In genomic region chr1:47684518-47684917, GRCh38 we compare ENCODE assay signal across 17 cellular contexts.
DNase-seq lines count a peak whose midpoint lies in the region; ATAC-seq and TF ChIP-seq lines count a peak whose summit lies in the region.
"Had no signal": no experiment of that assay in that cellular context is flagged by ENCODE, and none has a peak within 500 bp of the region (broad histone marks: within the 10 kb centered on the region; RNA-seq: fewer than 3 reads in every experiment).

No MANE protein-coding gene starts in this region.

- H3K27me3 Mint-ChIP-seq in activated T-cell treated with anti-CD3 and anti-CD28 coated beads, Interleukin-2, amount 50 U/mL, for 24 hours: peaks cover 18% of the 10 kb centered on the region

- H3K9me3 ChIP-seq in right atrium auricular region (no peaks in the 10 kb centered on the region), sigmoid colon (no peaks in the 10 kb centered on the region), aorta (ENCODE audit: control insufficient read depth, low read length) (no peaks in the 10 kb centered on the region)

- H3K27me3 ChIP-seq in right atrium auricular region: no peaks in the 10 kb centered on the region
- peaks cover 0 to 9% (median 0%) of the 10 kb centered on the region in 3 donors for H3K27me3 ChIP-seq in sigmoid colon
- no peaks in the 10 kb centered on the region for H3K27me3 ChIP-seq in aorta (ENCODE audit: control insufficient read depth in 1 of 2, insufficient read depth in 2 of 2, low read length in 1 of 2)

- TF ChIP-seq EP300 in sigmoid colon (IDR thresholded peaks at IDR 0.05): no peak

- no peak for TF ChIP-seq POLR2A in sigmoid colon (IDR thresholded peaks at IDR 0.05)

- TF ChIP-seq CTCF in right atrium auricular region (IDR thresholded peaks at IDR 0.05) (no peak), sigmoid colon (IDR thresholded peaks at IDR 0.05) (no peak)

- H3K36me3 ChIP-seq in right atrium auricular region (no peaks in the 10 kb centered on the region), sigmoid colon (no peaks in the 10 kb centered on the region), aorta (ENCODE audit: control insufficient read depth in 1 of 2, insufficient read depth in 2 of 2, low read length in 1 of 2) (no peaks in the 10 kb centered on the region)

- no peaks in the 10 kb centered on the region for H3K36me3 Mint-ChIP-seq in activated T-cell treated with anti-CD3 and anti-CD28 coated beads, Interleukin-2, amount 50 U/mL, for 24 hours (ENCODE audit: low read depth)
- H3K36me3 Mint-ChIP-seq: CD8-positive, alpha-beta memory T cell had no signal

- WGBS in sigmoid colon, 2 donors: 54 to 80% methylated on average over 6 of the region's 6 CpGs
- WGBS in aorta, 2 donors: 63 to 65% methylated on average over 6 of the region's 6 CpGs

- DNase-seq in right atrium auricular region (ENCODE audit: low spot score) (peak; percentile 16), left ventricle myocardium superior (no peak), islet precursor cell (peak; percentile 32), sigmoid colon (peak; percentile 15), aorta (no peak), HPDE6-E6E7 (ENCODE audit: extremely low spot score) (no peak), LoVo (ENCODE audit: low spot score) (no peak)
- DNase-seq in activated T-cell treated with anti-CD3 and anti-CD28 coated beads, Interleukin-2, amount 50 U/mL, for 24 hours: no peak
- DNase-seq: CD8-positive, alpha-beta memory T cell; DMS79 treated with DMSO at 0.1 percent for 48 hours; H7; MV-4-11; NCI-H1417 treated with DMSO at 0.1 percent for 48 hours; NCI-H1930; NCI-H748 treated with DMSO at 0.1 percent for 48 hours; Right ventricle myocardium superior had no signal

- H3K27ac Mint-ChIP-seq in activated T-cell treated with anti-CD3 and anti-CD28 coated beads, Interleukin-2, amount 50 U/mL, for 24 hours: no peak overlapping the region
- H3K27ac Mint-ChIP-seq: CD8-positive, alpha-beta memory T cell had no signal

- no peaks in the 10 kb centered on the region for H3K4me1 Mint-ChIP-seq in activated T-cell treated with anti-CD3 and anti-CD28 coated beads, Interleukin-2, amount 50 U/mL, for 24 hours (ENCODE audit: low read depth)
- H3K4me1 Mint-ChIP-seq: CD8-positive, alpha-beta memory T cell had no signal

- no peak overlapping the region for H3K4me3 ChIP-seq in right atrium auricular region
- H3K4me3 ChIP-seq in sigmoid colon: no peak overlapping the region
- no peak overlapping the region for H3K4me3 ChIP-seq in aorta (ENCODE audit: low read length in 2 of 2)
- H3K4me3 ChIP-seq: K562 had no signal

- intact Hi-C loops in left ventricle myocardium superior (cut with micrococcal nuclease): no loop called here
- intact Hi-C loops in sigmoid colon (cut with DNase I): no loop called here
- intact Hi-C loops in aorta (cut with DNase I): no loop called here

- no peak for ATAC-seq in left ventricle myocardium superior
- no peak for ATAC-seq in aorta (ENCODE audit: low FRiP score)
- ATAC-seq: K562 had no signal

- H3K9me3 Mint-ChIP-seq in activated T-cell treated with anti-CD3 and anti-CD28 coated beads, Interleukin-2, amount 50 U/mL, for 24 hours: no peaks in the 10 kb centered on the region
- H3K9me3 Mint-ChIP-seq: CD8-positive, alpha-beta memory T cell had no signal

- H3K27ac ChIP-seq in right atrium auricular region (no peak overlapping the region), sigmoid colon (no peak overlapping the region), aorta (ENCODE audit: low read depth in 1 of 2, low read length in 2 of 2) (peak overlapping the region; percentile 38 to 79)

- H3K4me1 ChIP-seq in right atrium auricular region: no peaks in the 10 kb centered on the region
- H3K4me1 ChIP-seq in sigmoid colon: peaks cover 0 to 17% (median 13%) of the 10 kb centered on the region in 4 donors
- peaks cover 0 to 3% of the 10 kb centered on the region in 2 donors for H3K4me1 ChIP-seq in aorta (ENCODE audit: control insufficient read depth in 1 of 2, insufficient read depth in 2 of 2, low read length in 2 of 2)

- no peak overlapping the region for H3K4me3 Mint-ChIP-seq in activated T-cell treated with anti-CD3 and anti-CD28 coated beads, Interleukin-2, amount 50 U/mL, for 24 hours
- H3K4me3 Mint-ChIP-seq: CD8-positive, alpha-beta memory T cell had no signal

Comparison
In these comparisons a context has a peak if more than half of its experiments do, and no peak if none do; other contexts are left out.
1. DNase-seq: peak in right atrium auricular region (single experiment), islet precursor cell (single experiment) and sigmoid colon (single experiment); none in left ventricle myocardium superior (single experiment), aorta (0 of 2), HPDE6-E6E7 (single experiment), LoVo (single experiment) and activated T-cell treated with anti-CD3 and anti-CD28 coated beads, Interleukin-2, amount 50 U/mL, for 24 hours (single experiment).
2. H3K27ac ChIP-seq: peak in aorta (2 of 2); none in right atrium auricular region (0 of 2) and sigmoid colon (0 of 4).